1 cellular context compared by ENCODE assay signal in genomic region chr11:83174008-83174407, GRCh38.
TF ChIP-seq lines count a peak whose summit lies in the region.

No MANE protein-coding gene starts in this region.

TF ChIP-seq in HepG2, 621 proteins besides CTCF, POLR2A, EP300 and RAD21:
- no peak for TF ChIP-seq NR2C2 (CRISPR knock-in tag; IDR thresholded peaks at IDR 0.05; ENCODE audit: borderline replicate concordance)
- TF ChIP-seq ZHX2 (IDR thresholded peaks at IDR 0.05; ENCODE audit: low read depth): no peak
- no peak for TF ChIP-seq ZHX2 (CRISPR knock-in tag; IDR thresholded peaks at IDR 0.05; ENCODE audit: borderline replicate concordance)
- TF ChIP-seq ZNF510 (CRISPR knock-in tag; IDR thresholded peaks at IDR 0.05; ENCODE audit: low read depth): no peak
- TF ChIP-seq CENPX (CRISPR knock-in tag; IDR thresholded peaks at IDR 0.05): no peak
- no peak for TF ChIP-seq REPIN1 (CRISPR knock-in tag; IDR thresholded peaks at IDR 0.05; ENCODE audit: borderline replicate concordance, low read depth)
- TF ChIP-seq TOE1 (CRISPR knock-in tag; IDR thresholded peaks at IDR 0.05): no peak
- TF ChIP-seq GPN1 (CRISPR knock-in tag; IDR thresholded peaks at IDR 0.05; ENCODE audit: borderline replicate concordance): no peak
- no peak for TF ChIP-seq MTF1 (CRISPR knock-in tag; IDR thresholded peaks at IDR 0.05)
- no peak for TF ChIP-seq ZBTB2 (CRISPR knock-in tag; IDR thresholded peaks at IDR 0.05; ENCODE audit: low read depth)
- TF ChIP-seq ZNF672 (CRISPR knock-in tag; IDR thresholded peaks at IDR 0.05): no peak
- no peak for TF ChIP-seq ZNF253 (CRISPR knock-in tag; IDR thresholded peaks at IDR 0.05; ENCODE audit: borderline replicate concordance)
- no peak for TF ChIP-seq SMC3 (IDR thresholded peaks at IDR 0.05; ENCODE audit: low read length)
- TF ChIP-seq ZSCAN21 (CRISPR knock-in tag; IDR thresholded peaks at IDR 0.05; ENCODE audit: borderline replicate concordance): no peak
- no peak for TF ChIP-seq ZNF563 (CRISPR knock-in tag; IDR thresholded peaks at IDR 0.05)
- no peak for TF ChIP-seq KDM6A (CRISPR knock-in tag; IDR thresholded peaks at IDR 0.05; ENCODE audit: low read depth)
- no peak for TF ChIP-seq ZNF513 (CRISPR knock-in tag; conservative IDR thresholded peaks at IDR 0.05)
- TF ChIP-seq AFF4 (CRISPR knock-in tag; IDR thresholded peaks at IDR 0.05): no peak
